22 cellular contexts compared by ENCODE assay signal in the genomic region with DNA sequence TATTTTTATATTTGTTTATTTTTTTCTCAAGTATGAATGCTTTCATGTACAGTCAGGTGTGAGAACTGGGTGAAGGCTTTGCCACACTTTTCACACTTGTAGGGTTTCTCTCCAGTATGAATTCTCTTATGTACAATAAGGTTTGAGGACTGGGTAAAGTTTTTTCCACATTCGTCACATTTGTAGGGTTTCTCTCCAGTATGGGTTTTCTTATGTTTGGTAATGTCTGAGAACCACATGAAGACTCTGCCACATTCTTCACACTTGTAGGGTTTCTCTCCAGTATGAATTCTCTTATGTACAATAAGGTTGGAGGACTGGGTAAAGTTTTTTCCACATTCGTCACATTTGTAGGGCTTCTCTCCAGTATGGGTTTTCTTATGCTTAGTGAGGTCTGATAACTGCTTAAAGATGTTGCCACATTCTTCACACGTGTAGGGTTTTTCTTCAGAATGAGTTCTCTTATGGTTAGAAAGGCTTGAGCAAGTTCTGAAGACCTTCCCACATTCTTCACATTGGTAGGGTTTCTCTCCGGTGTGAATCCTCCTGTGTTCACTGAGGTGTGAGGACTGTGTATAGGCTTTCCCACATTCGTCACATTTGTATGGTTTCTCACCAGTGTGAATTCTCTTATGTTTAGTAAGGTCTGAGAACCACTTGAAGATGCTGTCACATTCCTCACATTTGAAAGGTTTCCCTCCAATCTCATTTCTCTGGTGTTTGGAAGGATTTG. TPM values are rescaled to one million over a fixed set of nuclear protein-coding genes. Genes with fewer than 3 reads are reported as not detected.
DNase-seq lines count a peak whose midpoint lies in the region; ATAC-seq, FAIRE-seq and TF ChIP-seq lines count a peak whose summit lies in the region.
"Had no signal": no experiment of that assay in that cellular context is flagged by ENCODE, and none has a peak within 500 bp of the region (broad histone marks: within the 10 kb centered on the region; RNA-seq: fewer than 3 reads in every experiment).

No MANE protein-coding gene starts in this region.

- peaks cover 58% of the 10 kb centered on the region for H3K9me3 Mint-ChIP-seq in Caco-2 (ENCODE audit: unreplicated experiment)
- H3K9me3 Mint-ChIP-seq: nephron progenitor cell had no signal

- no peak for ATAC-seq in IMR-90 (ENCODE audit: low read depth)
- ATAC-seq in GM18873 (IDR thresholded peaks at IDR 0.05; ENCODE audit: low FRiP score, unreplicated experiment) = no peak
- ATAC-seq: left colon, upper lobe of right lung, WTC11 had no signal

- H3K4me1 Mint-ChIP-seq in Caco-2 (ENCODE audit: low read depth, unreplicated experiment) = no peaks in the 10 kb centered on the region
- H3K4me1 Mint-ChIP-seq: activated naive CD8-positive, alpha-beta T cell treated with anti-CD3 and anti-CD28 coated beads, Interleukin-2, amount 10 ng/mL, durations not matched to agents 7 days and 5 days; brain; nephron progenitor cell; WTC11 had no signal

- CTCF ChIA-PET in Caco-2 (lab: Charles Lee) = no interaction called here
- CTCF ChIA-PET in IMR-90 (lab: Yijun Ruan, JAX) = no interaction called here

- H3K9me1 ChIP-seq in IMR-90 (ENCODE audit: insufficient read depth, low read length) = no peaks in the 10 kb centered on the region

- no peaks in the 10 kb centered on the region for H4K20me1 ChIP-seq in IMR-90 (ENCODE audit: insufficient read depth, low read length)

- H3K18ac ChIP-seq in IMR-90 (ENCODE audit: low read depth, low read length) (no peak overlapping the region), mesendoderm (ENCODE audit: low read length) (no peak overlapping the region)

- H4K5ac ChIP-seq in IMR-90 (ENCODE audit: low read depth, low read length) = no peak overlapping the region
- no peak overlapping the region for H4K5ac ChIP-seq in mesendoderm (ENCODE audit: low read length)

- no peak overlapping the region for H3K14ac ChIP-seq in IMR-90 (replicated peaks; ENCODE audit: low read depth, low read length)

- peaks cover 25% of the 10 kb centered on the region for H3K36me3 ChIP-seq in Caco-2 (ENCODE audit: control insufficient read depth, insufficient read depth, low read length)
- H3K36me3 ChIP-seq in IMR-90 (ENCODE audit: control insufficient read depth, insufficient read depth, low read length) = peaks cover 38% of the 10 kb centered on the region
- peaks cover 17% of the 10 kb centered on the region for H3K36me3 ChIP-seq in bronchial epithelial cell (ENCODE audit: control insufficient read depth, insufficient read depth, low read length)
- peaks cover 24% of the 10 kb centered on the region for H3K36me3 ChIP-seq in mesendoderm (ENCODE audit: control insufficient read depth, insufficient read depth, low read length)
- peaks cover 57% of the 10 kb centered on the region for H3K36me3 ChIP-seq in suprapubic skin

- no peak overlapping the region for H3K4ac ChIP-seq in IMR-90 (ENCODE audit: low read depth, low read length)
- H3K4ac ChIP-seq in mesendoderm (ENCODE audit: low read depth, low read length) = no peak overlapping the region

- H3K36me3 Mint-ChIP-seq in Caco-2 (ENCODE audit: insufficient read depth, unreplicated experiment) = peaks cover 84% of the 10 kb centered on the region
- H3K36me3 Mint-ChIP-seq: brain had no signal

- no peak overlapping the region for H3K9ac ChIP-seq in IMR-90 (ENCODE audit: low read depth, low read length)
- H3K9ac ChIP-seq in mesendoderm (ENCODE audit: low read length) = no peak overlapping the region
- H3K9ac ChIP-seq: parathyroid adenoma had no signal

- H3K56ac ChIP-seq in IMR-90 (ENCODE audit: extremely low read depth, insufficient read depth, low read length) (no peak overlapping the region), mesendoderm (ENCODE audit: low read length) (no peak overlapping the region)

- H3K27me3 ChIP-seq in Caco-2 (replicated peaks; ENCODE audit: control insufficient read depth, insufficient read depth, low read length) (no peaks in the 10 kb centered on the region), IMR-90 (ENCODE audit: control insufficient read depth, insufficient read depth, low read length) (no peaks in the 10 kb centered on the region), bronchial epithelial cell (ENCODE audit: control insufficient read depth, insufficient read depth, low read length) (no peaks in the 10 kb centered on the region), mesendoderm (ENCODE audit: insufficient read depth, low read length, poor library complexity) (no peaks in the 10 kb centered on the region), suprapubic skin (no peaks in the 10 kb centered on the region)
- H3K27me3 ChIP-seq: upper lobe of right lung had no signal

- H2BK120ac ChIP-seq in IMR-90 (ENCODE audit: low read depth, low read length) (no peak overlapping the region), mesendoderm (ENCODE audit: low read depth, low read length) (no peak overlapping the region)

- intact Hi-C loops in Caco-2 (cut with micrococcal nuclease; ENCODE audit: unreplicated experiment) = no loop called here
- intact Hi-C loops in IMR-90 (cut with micrococcal nuclease) = no loop called here

- FAIRE-seq in bronchial epithelial cell (lab: Jason Lieb, UNC) = peak; percentile 40

- H3K4me3 Mint-ChIP-seq in Caco-2 (ENCODE audit: unreplicated experiment) = no peak overlapping the region
- H3K4me3 Mint-ChIP-seq: activated CD4-positive, alpha-beta memory T cell treated with anti-CD3 and anti-CD28 coated beads for 36 hours; activated naive CD8-positive, alpha-beta T cell treated with anti-CD3 and anti-CD28 coated beads, Interleukin-2, amount 10 ng/mL, durations not matched to agents 7 days and 5 days; brain; nephron progenitor cell; WTC11 had no signal

- no peak for TF ChIP-seq CTCF in Caco-2 (IDR thresholded peaks at IDR 0.05; ENCODE audit: insufficient read depth in 1 of 2, low read depth in 1 of 2, low read length in 1 of 2, severe bottlenecking in 1 of 2, unreplicated experiment in 1 of 2)
- TF ChIP-seq CTCF in IMR-90 (conservative IDR thresholded peaks at IDR 0.05; ENCODE audit: low read depth, low read length) = no peak
- no peak for TF ChIP-seq CTCF in bronchial epithelial cell (IDR thresholded peaks at IDR 0.05; ENCODE audit: insufficient read depth, low read length, severe bottlenecking)
- no peak for TF ChIP-seq CTCF in suprapubic skin (IDR thresholded peaks at IDR 0.05)

- TF ChIP-seq EP300 in suprapubic skin (IDR thresholded peaks at IDR 0.05) = no peak

- no peak overlapping the region for H4K91ac ChIP-seq in IMR-90 (ENCODE audit: insufficient read depth, low read depth, low read length)

- H3K4me3 ChIP-seq in Caco-2 (ENCODE audit: low read depth, low read length) (no peak overlapping the region), IMR-90 (ENCODE audit: insufficient read depth, low read depth, low read length) (no peak overlapping the region), bronchial epithelial cell (ENCODE audit: low read depth, low read length) (no peak overlapping the region), mesendoderm (ENCODE audit: low read length) (peak overlapping the region; percentile 66), suprapubic skin (no peak overlapping the region)
- H3K4me3 ChIP-seq: upper lobe of right lung had no signal

- no peak overlapping the region for H2BK20ac ChIP-seq in IMR-90 (ENCODE audit: low read depth, low read length)

- POLR2A ChIA-PET in Caco-2 (lab: Charles Lee) = no interaction called here
- POLR2A ChIA-PET in IMR-90 (lab: Charles Lee; ENCODE audit: unreplicated experiment) = no interaction called here

- TSS peak; percentile 3 for BruUV-seq in Caco-2 (replicated peaks; lab: Mats Ljungman, UMichigan)
- TSS peak; percentile 13 for BruUV-seq in IMR-90 (replicated peaks; lab: Mats Ljungman, UMichigan)

- no CpG with 5 or more reads among the region's 5 CpGs for WGBS in IMR-90 (ENCODE audit: extremely low coverage in 2 of 2, insufficient read length in 1 of 2), 2 experiments
- WGBS in mesendoderm (ENCODE audit: extremely low coverage, insufficient coverage, low lambda C conversion rate) = no CpG with 5 or more reads among the region's 5 CpGs
- 100% methylated on average over 5 of the region's 5 CpGs for WGBS in suprapubic skin

- H3K27ac ChIP-seq in IMR-90 (ENCODE audit: insufficient read depth, low read length) = no peak overlapping the region
- no peak overlapping the region for H3K27ac ChIP-seq in mesendoderm (ENCODE audit: low read depth, low read length)
- H3K27ac ChIP-seq in suprapubic skin = no peak overlapping the region
- H3K27ac ChIP-seq: parathyroid adenoma, upper lobe of right lung had no signal

- H2BK15ac ChIP-seq in IMR-90 (ENCODE audit: low read depth, low read length) (no peak overlapping the region), mesendoderm (replicated peaks; ENCODE audit: low read depth) (no peak overlapping the region)

- TF ChIP-seq RAD21 in IMR-90 (IDR thresholded peaks at IDR 0.05; ENCODE audit: low read length) = no peak

- peaks cover 4% of the 10 kb centered on the region for H3K79me2 ChIP-seq in mesendoderm (ENCODE audit: control insufficient read depth, insufficient read depth, low read length)
- H3K79me2 ChIP-seq: parathyroid adenoma had no signal

- DNase-seq in Caco-2 = no peak
- no peak for DNase-seq in IMR-90
- no peak for DNase-seq in bronchial epithelial cell (ENCODE audit: low read depth)
- DNase-seq in mesendoderm = peak; percentile 65
- DNase-seq in NCI-H1930 (lab: John Stamatoyannopoulos, UW) = no peak
- DNase-seq in hepatic stellate cell (ENCODE audit: low spot score) = no peak
- DNase-seq in suprapubic skin (ENCODE audit: low spot score in 2 of 2) = no peak
- DNase-seq: activated CD4-positive, alpha-beta memory T cell treated with anti-CD3 and anti-CD28 coated beads for 36 hours; activated effector memory CD4-positive, alpha-beta T cell treated with Interleukin-2 at 50 U/mL for 16 hours; activated naive CD8-positive, alpha-beta T cell treated with anti-CD3 and anti-CD28 coated beads, Interleukin-2, amount 10 ng/mL, durations not matched to agents 7 days and 5 days; DMS53; GF-D8; left colon; MM.1S; NCI-H146; nephron progenitor cell; upper lobe of right lung had no signal

- peaks cover 60% of the 10 kb centered on the region for H3K9me3 ChIP-seq in Caco-2
- H3K9me3 ChIP-seq in IMR-90 (ENCODE audit: control insufficient read depth, insufficient read depth, low read length) = peaks cover 75% of the 10 kb centered on the region
- H3K9me3 ChIP-seq in suprapubic skin = peaks cover 52% of the 10 kb centered on the region

- H3K4me1 ChIP-seq in Caco-2 (no peaks in the 10 kb centered on the region), IMR-90 (ENCODE audit: control insufficient read depth, insufficient read depth, low read length) (no peaks in the 10 kb centered on the region), mesendoderm (ENCODE audit: control insufficient read depth, low read depth, low read length) (no peaks in the 10 kb centered on the region), suprapubic skin (no peaks in the 10 kb centered on the region)
- H3K4me1 ChIP-seq: parathyroid adenoma, upper lobe of right lung had no signal

- H2AFZ ChIP-seq in IMR-90 (replicated peaks; ENCODE audit: low read length, poor library complexity) = no peak overlapping the region
- H2AFZ ChIP-seq: parathyroid adenoma had no signal

- H3K27me3 Mint-ChIP-seq in Caco-2 (ENCODE audit: insufficient read depth, unreplicated experiment) = no peaks in the 10 kb centered on the region
- H3K27me3 Mint-ChIP-seq: activated CD4-positive, alpha-beta memory T cell treated with anti-CD3 and anti-CD28 coated beads for 36 hours; activated naive CD8-positive, alpha-beta T cell treated with anti-CD3 and anti-CD28 coated beads, Interleukin-2, amount 10 ng/mL, durations not matched to agents 7 days and 5 days; IgD-negative memory B cell had no signal

- H3K4me2 ChIP-seq in IMR-90 (ENCODE audit: low read depth, low read length) (no peak overlapping the region), mesendoderm (ENCODE audit: low read length) (no peak overlapping the region)

- H2AK5ac ChIP-seq in IMR-90 (ENCODE audit: low read depth, low read length) (no peak overlapping the region), mesendoderm (ENCODE audit: low read length) (no peak overlapping the region)

- H2BK5ac ChIP-seq in IMR-90 (ENCODE audit: low read depth, low read length, poor library complexity, severe bottlenecking) (no peak overlapping the region), mesendoderm (ENCODE audit: low read length) (no peak overlapping the region)

- H2AK9ac ChIP-seq in IMR-90 (replicated peaks; ENCODE audit: low read depth, low read length, poor library complexity) = no peak overlapping the region

- no peak overlapping the region for H4K8ac ChIP-seq in IMR-90 (ENCODE audit: low read depth in 2 of 2, low read length in 2 of 2)
- no peak overlapping the region for H4K8ac ChIP-seq in mesendoderm (ENCODE audit: low read depth, low read length)

- dilution Hi-C loops in IMR-90 (cut with HindIII; ENCODE audit: low sequenced_read_pairs, unreplicated experiment) = no loop called here

- in situ Hi-C loops in IMR-90 (cut with MboI; ENCODE audit: low sequenced_read_pairs) = no loop called here

- peaks cover 0 to 4% of the 10 kb centered on the region in 2 experiments; a peak in 1 of 4 replicates for H3K79me1 ChIP-seq in IMR-90 (ENCODE audit: low read depth in 1 of 2, low read length in 2 of 2)
- peaks cover 6% of the 10 kb centered on the region for H3K79me1 ChIP-seq in mesendoderm (ENCODE audit: low read length)

- TF ChIP-seq POLR2A in IMR-90 (IDR thresholded peaks at IDR 0.05; ENCODE audit: low read depth, low read length) (no peak), suprapubic skin (IDR thresholded peaks at IDR 0.05) (no peak)

- H3K27ac Mint-ChIP-seq in Caco-2 (ENCODE audit: unreplicated experiment) = no peak overlapping the region
- H3K27ac Mint-ChIP-seq: activated CD4-positive, alpha-beta memory T cell treated with anti-CD3 and anti-CD28 coated beads for 36 hours; activated naive CD8-positive, alpha-beta T cell treated with anti-CD3 and anti-CD28 coated beads, Interleukin-2, amount 10 ng/mL, durations not matched to agents 7 days and 5 days; brain; IgD-negative memory B cell; nephron progenitor cell; WTC11 had no signal

- H3K23ac ChIP-seq in IMR-90 (ENCODE audit: low read depth, low read length) = no peak overlapping the region
- no peak overlapping the region for H3K23ac ChIP-seq in mesendoderm (ENCODE audit: low read length)

RNA-seq across cellular contexts. Expression of a gene that starts 19.7 kb away (rescaled TPM):
- total RNA-seq in Caco-2 (2022) = 51.2 and 57.5 TPM in 2 replicates
- total RNA-seq in IMR-90 (2012; rRNA removed) = 17.2 and 24.4 TPM in 2 replicates
- 8.7 and 10.2 TPM in 2 replicates for polyA plus RNA-seq in IMR-90 (2012; rRNA removed)
- 3.2 and 4.1 TPM in 2 replicates for polyA plus RNA-seq in IMR-90 (2012; cell fraction: cytosol; rRNA removed)
- 8.5 and 30.2 TPM in 2 replicates for polyA plus RNA-seq in IMR-90 (2012; cell fraction: nucleus; rRNA removed; ENCODE audit: low replicate concordance)
- 15.0 and 22.9 TPM in 2 replicates for total RNA-seq in bronchial epithelial cell
- polyA plus RNA-seq in mesendoderm (2013, experiment 1 of 2) = 63.5 TPM
- polyA plus RNA-seq in mesendoderm (2013, experiment 2 of 2) = 61.3 TPM
- 10 to 100 TPM; 14.4 to 22.4 (median 18.2) TPM for total RNA-seq in suprapubic skin
